Comparison of ENCODE assay signal across 7 cellular contexts in genomic region chr4:135344492-135344891, GRCh38.
"Had no signal": no experiment of that assay in that cellular context is flagged by ENCODE, and none has a peak within 500 bp of the region (broad histone marks: within the 10 kb centered on the region; RNA-seq: fewer than 3 reads in every experiment).

No MANE protein-coding gene starts in this region.

- H3K4me3 ChIP-seq: GM23338, K562 had no signal

- H3K4me2 ChIP-seq: GM23338 had no signal

- DNase-seq: H9, HCEC 1CT, KG1 had no signal

- H3K27ac ChIP-seq: HL-60 had no signal

- ATAC-seq: GM23338, HepG2, K562 had no signal

- H2AFZ ChIP-seq: GM23338 had no signal
